Comparison of ENCODE assay signal across 1 cellular context in the genomic region with DNA sequence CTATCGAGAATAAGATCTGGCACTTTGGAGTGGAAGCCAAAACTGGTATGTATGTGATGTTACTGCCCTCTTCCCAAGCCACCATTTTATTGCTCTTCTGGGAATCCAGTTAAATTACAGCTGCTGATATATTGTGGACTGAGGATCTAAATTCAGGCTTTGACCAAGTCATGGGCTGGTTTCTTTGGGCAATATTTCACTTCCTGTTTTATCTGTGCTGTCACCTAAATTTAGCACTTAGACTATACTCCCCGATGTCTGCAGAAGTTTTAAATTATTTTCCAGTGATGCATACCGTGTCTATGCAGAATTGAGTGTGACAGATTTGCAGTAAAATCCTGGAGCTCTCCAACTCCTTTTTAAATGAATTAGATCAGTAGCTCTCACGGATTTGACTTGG.
TF ChIP-seq lines count a peak whose summit lies in the region.

No MANE protein-coding gene starts in this region.

TF ChIP-seq in GM12878, 131 proteins besides CTCF, POLR2A, EP300 and RAD21 (continued from another document):
- TF ChIP-seq, protein P1, sequence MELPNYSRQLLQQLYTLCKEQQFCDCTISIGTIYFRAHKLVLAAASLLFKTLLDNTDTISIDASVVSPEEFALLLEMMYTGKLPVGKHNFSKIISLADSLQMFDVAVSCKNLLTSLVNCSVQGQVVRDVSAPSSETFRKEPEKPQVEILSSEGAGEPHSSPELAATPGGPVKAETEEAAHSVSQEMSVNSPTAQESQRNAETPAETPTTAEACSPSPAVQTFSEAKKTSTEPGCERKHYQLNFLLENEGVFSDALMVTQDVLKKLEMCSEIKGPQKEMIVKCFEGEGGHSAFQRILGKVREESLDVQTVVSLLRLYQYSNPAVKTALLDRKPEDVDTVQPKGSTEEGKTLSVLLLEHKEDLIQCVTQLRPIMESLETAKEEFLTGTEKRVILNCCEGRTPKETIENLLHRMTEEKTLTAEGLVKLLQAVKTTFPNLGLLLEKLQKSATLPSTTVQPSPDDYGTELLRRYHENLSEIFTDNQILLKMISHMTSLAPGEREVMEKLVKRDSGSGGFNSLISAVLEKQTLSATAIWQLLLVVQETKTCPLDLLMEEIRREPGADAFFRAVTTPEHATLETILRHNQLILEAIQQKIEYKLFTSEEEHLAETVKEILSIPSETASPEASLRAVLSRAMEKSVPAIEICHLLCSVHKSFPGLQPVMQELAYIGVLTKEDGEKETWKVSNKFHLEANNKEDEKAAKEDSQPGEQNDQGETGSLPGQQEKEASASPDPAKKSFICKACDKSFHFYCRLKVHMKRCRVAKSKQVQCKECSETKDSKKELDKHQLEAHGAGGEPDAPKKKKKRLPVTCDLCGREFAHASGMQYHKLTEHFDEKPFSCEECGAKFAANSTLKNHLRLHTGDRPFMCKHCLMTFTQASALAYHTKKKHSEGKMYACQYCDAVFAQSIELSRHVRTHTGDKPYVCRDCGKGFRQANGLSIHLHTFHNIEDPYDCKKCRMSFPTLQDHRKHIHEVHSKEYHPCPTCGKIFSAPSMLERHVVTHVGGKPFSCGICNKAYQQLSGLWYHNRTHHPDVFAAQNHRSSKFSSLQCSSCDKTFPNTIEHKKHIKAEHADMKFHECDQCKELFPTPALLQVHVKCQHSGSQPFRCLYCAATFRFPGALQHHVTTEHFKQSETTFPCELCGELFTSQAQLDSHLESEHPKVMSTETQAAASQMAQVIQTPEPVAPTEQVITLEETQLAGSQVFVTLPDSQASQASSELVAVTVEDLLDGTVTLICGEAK (IDR thresholded peaks at IDR 0.05; ENCODE audit: borderline replicate concordance): no peak
